ENCODE assay signal across 8 cellular contexts in the genomic region with DNA sequence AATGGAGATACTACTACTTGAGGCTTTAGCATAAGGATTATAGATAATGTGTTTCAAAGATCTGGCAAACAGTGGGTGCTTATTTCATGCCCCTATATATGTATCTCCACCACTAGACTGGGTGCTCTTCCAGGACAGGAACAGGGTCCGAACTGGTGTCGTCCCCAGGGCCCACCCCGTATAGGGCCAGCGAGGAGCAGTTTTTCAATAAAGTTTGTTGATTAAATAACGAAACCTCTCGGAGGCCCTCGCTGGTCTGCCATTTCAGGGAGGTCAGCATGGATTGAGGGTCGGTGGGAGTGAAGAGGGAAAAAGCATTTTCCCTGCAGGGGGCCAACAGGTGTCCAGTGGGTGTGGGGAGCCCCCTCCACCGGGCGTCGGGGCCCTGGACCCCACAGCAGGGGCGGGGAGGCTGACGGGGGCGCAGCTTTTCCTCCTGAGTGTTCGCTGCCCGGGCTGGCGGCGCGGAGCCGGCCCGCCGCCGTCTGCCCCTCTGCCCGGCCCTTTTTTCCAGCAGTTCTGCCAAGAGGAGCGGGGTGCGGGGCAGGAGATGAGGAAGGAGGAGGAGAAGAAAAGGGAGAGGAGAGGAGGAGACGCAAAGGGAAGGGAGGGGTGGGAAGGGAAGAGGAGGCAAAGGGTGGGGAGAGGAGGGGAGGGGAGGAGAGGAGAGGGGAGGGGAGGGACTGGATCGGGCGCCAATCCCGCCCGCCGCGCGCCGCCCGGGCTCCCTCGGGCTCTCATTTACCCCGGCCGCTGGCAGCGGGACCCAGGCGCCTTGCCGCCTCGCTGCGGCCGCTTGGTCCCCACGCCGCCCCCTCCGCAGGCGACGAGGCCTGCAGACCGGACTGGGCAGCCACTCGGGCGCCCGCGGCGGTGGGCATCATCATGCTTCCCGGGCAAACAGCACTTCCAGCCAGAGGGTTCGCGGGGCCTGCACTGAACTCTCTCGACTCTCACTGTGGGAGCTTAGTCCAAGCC.
DNase-seq lines count a peak whose midpoint lies in the region; ATAC-seq and TF ChIP-seq lines count a peak whose summit lies in the region.

No MANE protein-coding gene starts in this region.

- ATAC-seq in left lobe of liver (peak; percentile 10), HG03342 (IDR thresholded peaks at IDR 0.05; ENCODE audit: unreplicated experiment) (no peak), HG02623 (IDR thresholded peaks at IDR 0.05; ENCODE audit: unreplicated experiment) (no peak)

- peak overlapping the region; percentile 75 to 87 for H3K27ac ChIP-seq in coronary artery

- TF ChIP-seq CTCF in coronary artery (IDR thresholded peaks at IDR 0.05): no peak

- DNase-seq in stimulated activated CD4-positive, alpha-beta T cell treated with anti-CD3 and anti-CD28 coated beads, Interleukin-15, amount 100 ng/mL, for 24 hours: peak; percentile 20
- DNase-seq in stimulated activated CD4-positive, alpha-beta T cell treated with anti-CD3 and anti-CD28 coated beads, Interleukin-1b, Interleukin-23, amount 100 ng/mL, for 48 hours: no peak
- peak; percentile 86 for DNase-seq in coronary artery (ENCODE audit: low spot score)
- DNase-seq in left lobe of liver (ENCODE audit: low spot score): no peak
- DNase-seq in stimulated activated CD8-positive, alpha-beta memory T cell treated with anti-CD3 and anti-CD28 coated beads, Interleukin-4, amount 100 ng/mL, for 48 hours: peak; percentile 24
- no peak for DNase-seq in HPDE6-E6E7 (ENCODE audit: extremely low spot score)

- peak overlapping the region; percentile 66 for H3K4me3 ChIP-seq in coronary artery

Comparison
In these comparisons a context has a peak if more than half of its experiments do, and no peak if none do; other contexts are left out.
1. DNase-seq: peak in stimulated activated CD4-positive, alpha-beta T cell treated with anti-CD3 and anti-CD28 coated beads, Interleukin-15, amount 100 ng/mL, for 24 hours (single experiment), coronary artery (single experiment) and stimulated activated CD8-positive, alpha-beta memory T cell treated with anti-CD3 and anti-CD28 coated beads, Interleukin-4, amount 100 ng/mL, for 48 hours (single experiment); none in stimulated activated CD4-positive, alpha-beta T cell treated with anti-CD3 and anti-CD28 coated beads, Interleukin-1b, Interleukin-23, amount 100 ng/mL, for 48 hours (single experiment), left lobe of liver (single experiment) and HPDE6-E6E7 (single experiment).